28 cellular contexts compared by ENCODE assay signal in genomic region chr5:73989956-73990355, GRCh38.
DNase-seq lines count a peak whose midpoint lies in the region; ATAC-seq, FAIRE-seq and TF ChIP-seq lines count a peak whose summit lies in the region.
"Had no signal": no experiment of that assay in that cellular context is flagged by ENCODE, and none has a peak within 500 bp of the region (broad histone marks: within the 10 kb centered on the region; RNA-seq: fewer than 3 reads in every experiment).

No MANE protein-coding gene starts in this region.

- H3K4me3 ChIP-seq in LNCaP clone FGC (ENCODE audit: low read depth, low read length) (no peak overlapping the region), keratinocyte (ENCODE audit: control insufficient read depth in 2 of 3, extremely low read depth in 1 of 3, insufficient read depth in 2 of 3, low read depth in 1 of 3, low read length in 3 of 3) (no peak overlapping the region), parathyroid adenoma (ENCODE audit: low read depth, low read length) (no peak overlapping the region)
- H3K4me3 ChIP-seq: K562, SJSA1 had no signal

- H3K27ac ChIP-seq in keratinocyte (ENCODE audit: control insufficient read depth, insufficient read depth, low read length) (no peak overlapping the region), parathyroid adenoma (no peak overlapping the region)
- H3K27ac ChIP-seq: HL-60, SJSA1 had no signal

- H2AFZ ChIP-seq in keratinocyte (ENCODE audit: control insufficient read depth, low read length) (no peak overlapping the region), parathyroid adenoma (no peak overlapping the region)

- FAIRE-seq in keratinocyte (lab: Jason Lieb, UNC) = peak; percentile 32
- FAIRE-seq: GM19239, K562 had no signal

- DNase-seq in LNCaP clone FGC (ENCODE audit: low read depth) (peak; percentile 63), NCI-H226 (peak; percentile 68), keratinocyte (ENCODE audit: low read depth, low spot score) (no peak), NCI-H187 treated with DMSO at 0.1 percent for 48 hours (lab: John Stamatoyannopoulos, UW) (no peak), omental fat pad (ENCODE audit: low spot score) (no peak), HT-29 (ENCODE audit: low spot score) (no peak)
- DNase-seq: BE2C; CD4-positive, CD25-positive, alpha-beta regulatory T cell; DMS153; DND-41; Kasumi-1; NCI-H1048; NCI-H1417; NCI-H1694; NCI-H2081; NCI-H2171; NCI-H345; NCI-H524; NCI-H748 treated with DMSO at 0.1 percent for 48 hours; NK-92 treated with Interleukin-12 subunit alpha and Interleukin-12 subunit beta, amount 100 ng/mL, for 24 hours; PC-3; Right ventricle myocardium superior had no signal

- no peaks in the 10 kb centered on the region for H4K20me1 ChIP-seq in keratinocyte (ENCODE audit: control insufficient read depth, extremely low read depth, insufficient read depth, low read length)

- H3K27me3 ChIP-seq in keratinocyte (ENCODE audit: control insufficient read depth, extremely low read depth, insufficient read depth, low read length) (no peaks in the 10 kb centered on the region), parathyroid adenoma (ENCODE audit: control insufficient read depth, insufficient read depth, low read length) (no peaks in the 10 kb centered on the region)
- H3K27me3 ChIP-seq: BE2C, SJSA1 had no signal

- no peak for ATAC-seq in omental fat pad (ENCODE audit: low FRiP score)
- ATAC-seq: HCT116, K562, PC-3 had no signal

- H3K4me1 ChIP-seq in keratinocyte (ENCODE audit: control insufficient read depth, extremely low read depth, insufficient read depth, low read length) = peaks cover 32% of the 10 kb centered on the region
- peaks cover 16% of the 10 kb centered on the region for H3K4me1 ChIP-seq in parathyroid adenoma
- H3K4me1 ChIP-seq: SJSA1 had no signal

- H3K9ac ChIP-seq in keratinocyte (ENCODE audit: control insufficient read depth, extremely low read depth, insufficient read depth, low read length) (no peak overlapping the region), parathyroid adenoma (no peak overlapping the region)

- dilution Hi-C loops in keratinocyte (cut with MboI; ENCODE audit: extremely low pct_ligation_motif_present, low sequenced_read_pairs) = no loop called here

- H3K36me3 ChIP-seq in keratinocyte (ENCODE audit: control insufficient read depth in 2 of 2, extremely low read depth in 1 of 2, insufficient read depth in 2 of 2, low read length in 2 of 2) = no peaks in the 10 kb centered on the region
- no peaks in the 10 kb centered on the region for H3K36me3 ChIP-seq in parathyroid adenoma (ENCODE audit: control insufficient read depth, insufficient read depth, low read length)
- H3K36me3 ChIP-seq: BE2C, SJSA1 had no signal

- peaks cover 3% of the 10 kb centered on the region for H3K9me3 ChIP-seq in keratinocyte (ENCODE audit: control insufficient read depth, low read depth, low read length)
- H3K9me3 ChIP-seq in parathyroid adenoma (ENCODE audit: control insufficient read depth, low read length) = peaks cover 2% of the 10 kb centered on the region
- H3K9me3 ChIP-seq: BE2C, SJSA1 had no signal

- no peaks in the 10 kb centered on the region for H3K79me2 ChIP-seq in keratinocyte (ENCODE audit: control insufficient read depth, insufficient read depth, low read length)
- H3K79me2 ChIP-seq in parathyroid adenoma = no peaks in the 10 kb centered on the region

- TF ChIP-seq CTCF in LNCaP clone FGC (IDR thresholded peaks at IDR 0.05; ENCODE audit: control insufficient read depth, extremely low read depth, insufficient read depth) (no peak), keratinocyte (optimal IDR thresholded peaks at IDR 0.05 in 1 of 3, IDR thresholded peaks at IDR 0.05 in 1 of 3, conservative IDR thresholded peaks at IDR 0.05 in 1 of 3; ENCODE audit: extremely low read depth in 1 of 3, insufficient read depth in 2 of 3, low read length in 3 of 3) (no peak), parathyroid adenoma (IDR thresholded peaks at IDR 0.05) (no peak), omental fat pad (IDR thresholded peaks at IDR 0.05) (no peak)

- H3K4me2 ChIP-seq in keratinocyte (ENCODE audit: control insufficient read depth, extremely low read depth, insufficient read depth, low read depth, low read length) (no peak overlapping the region), parathyroid adenoma (ENCODE audit: low read length) (peak overlapping the region; percentile 7)

- H3K9me1 ChIP-seq in keratinocyte (ENCODE audit: control insufficient read depth, extremely low read depth, insufficient read depth, low read length) = no peaks in the 10 kb centered on the region

Comparison
In these comparisons a context has a peak if more than half of its experiments do, and no peak if none do; other contexts are left out.
1. DNase-seq: peak in LNCaP clone FGC (single experiment) and NCI-H226 (single experiment); none in keratinocyte (single experiment), NCI-H187 treated with DMSO at 0.1 percent for 48 hours (single experiment), omental fat pad (single experiment) and HT-29 (single experiment).